In the genomic region with DNA sequence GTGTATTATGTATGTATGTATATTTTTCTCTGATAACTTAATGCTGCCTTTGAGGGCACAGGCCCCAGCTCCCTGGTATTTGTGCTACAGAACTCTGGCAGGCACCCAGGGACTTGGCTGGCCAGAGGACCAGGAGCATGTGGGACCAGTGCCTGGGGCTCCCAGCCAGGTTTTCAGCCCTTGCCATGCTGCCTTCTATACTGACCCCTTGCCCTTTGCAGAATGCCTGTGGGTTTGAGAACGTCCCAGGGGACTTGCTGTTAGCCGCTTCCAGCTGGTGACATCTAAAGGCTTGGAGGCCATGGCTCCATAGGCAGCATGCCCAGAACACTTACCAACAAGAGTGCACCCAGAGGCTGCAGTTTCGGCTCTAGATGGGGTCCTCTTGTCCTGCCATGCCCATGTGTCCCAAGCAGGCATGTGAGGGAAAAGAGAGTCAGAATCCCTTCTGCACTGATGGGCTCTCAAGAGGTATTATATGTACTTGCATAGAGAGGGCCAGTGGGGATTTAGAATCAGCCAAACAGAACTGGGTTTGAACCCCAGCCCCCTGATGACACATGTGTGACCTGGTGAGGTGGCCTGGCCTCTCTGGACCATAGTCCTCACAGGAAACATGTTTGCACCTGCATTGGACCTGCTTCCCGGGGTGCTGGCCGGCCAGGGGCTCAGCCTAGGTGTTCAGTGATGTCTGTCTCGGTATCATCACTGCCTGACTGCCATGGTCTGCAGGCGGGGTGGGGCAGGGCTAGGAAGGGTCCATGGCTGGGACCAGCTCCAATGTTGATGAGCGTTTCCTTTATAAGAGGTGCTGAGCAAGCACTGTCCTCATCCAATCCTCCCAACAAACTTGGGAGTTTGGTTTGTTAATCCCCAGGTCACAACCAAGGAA, we compare ENCODE assay signal across 15 cellular contexts.
DNase-seq lines count a peak whose midpoint lies in the region; ATAC-seq and TF ChIP-seq lines count a peak whose summit lies in the region.
"Had no signal": no experiment of that assay in that cellular context is flagged by ENCODE, and none has a peak within 500 bp of the region (broad histone marks: within the 10 kb centered on the region; RNA-seq: fewer than 3 reads in every experiment).

No MANE protein-coding gene starts in this region.

- peaks cover 15% of the 10 kb centered on the region for H3K4me1 ChIP-seq in suprapubic skin

- H3K27ac Mint-ChIP-seq in glutamatergic neuron (ENCODE audit: unreplicated experiment), result no peak overlapping the region
- no peak overlapping the region for H3K27ac Mint-ChIP-seq in activated CD4-positive, alpha-beta T cell treated with anti-CD3 and anti-CD28 coated beads for 36 hours
- H3K27ac Mint-ChIP-seq: endodermal cell, memory B cell had no signal

- no peaks in the 10 kb centered on the region for H3K27me3 ChIP-seq in suprapubic skin
- H3K27me3 ChIP-seq: vagina had no signal

- peak; percentile 73 for DNase-seq in GM04503 (ENCODE audit: low read depth)
- peak; percentile 57 for DNase-seq in glutamatergic neuron
- peak; percentile 57 for DNase-seq in renal cortical epithelial cell (ENCODE audit: low read depth)
- no peak for DNase-seq in NCI-H2171 treated with DMSO at 0.1 percent for 48 hours (lab: John Stamatoyannopoulos, UW)
- no peak for DNase-seq in activated CD4-positive, alpha-beta T cell treated with anti-CD3 and anti-CD28 coated beads for 36 hours
- DNase-seq in suprapubic skin (ENCODE audit: low spot score in 2 of 2), result no peak
- DNase-seq: activated T-cell treated with anti-CD3 and anti-CD28 coated beads, Interleukin-2, amount 50 U/mL, for 4 hours; DND-41; endodermal cell; NCI-H510A; stimulated activated CD4-positive, alpha-beta T cell treated with anti-CD3 and anti-CD28 coated beads, Interleukin-1b, Interleukin-23, amount 100 ng/mL, for 48 hours had no signal

- CTCF ChIA-PET in activated CD4-positive, alpha-beta T cell treated with anti-CD3 and anti-CD28 coated beads for 36 hours (lab: Charles Lee), result interaction anchor here (0.5 to 2.1 kb wide), 4 partner anchors 79 to 565 kb away, joined by 3 to 17 read pairs (median 4); no protein-coding TSS in a partner anchor

- TF ChIP-seq CTCF in VCaP (conservative IDR thresholded peaks at IDR 0.05) (no peak), glutamatergic neuron (IDR thresholded peaks at IDR 0.05; ENCODE audit: partially characterized antibody, unreplicated experiment) (no peak), suprapubic skin (IDR thresholded peaks at IDR 0.05) (no peak)

- ATAC-seq in activated CD4-positive, alpha-beta T cell treated with anti-CD3 and anti-CD28 coated beads for 36 hours, result no peak
- ATAC-seq in HG02852 (IDR thresholded peaks at IDR 0.05; ENCODE audit: unreplicated experiment), result no peak
- ATAC-seq: activated T-cell treated with anti-CD3 and anti-CD28 coated beads, Interleukin-2, amount 50 U/mL, for 4 hours had no signal

- H3K4me3 Mint-ChIP-seq in glutamatergic neuron (ENCODE audit: unreplicated experiment), result no peak overlapping the region
- H3K4me3 Mint-ChIP-seq in activated CD4-positive, alpha-beta T cell treated with anti-CD3 and anti-CD28 coated beads for 36 hours, result no peak overlapping the region
- H3K4me3 Mint-ChIP-seq: activated T-cell treated with anti-CD3 and anti-CD28 coated beads, Interleukin-2, amount 50 U/mL, for 4 hours; endodermal cell; memory B cell had no signal

- H3K4me1 Mint-ChIP-seq in glutamatergic neuron (ENCODE audit: low read depth, unreplicated experiment), result peaks cover 13% of the 10 kb centered on the region
- H3K4me1 Mint-ChIP-seq in activated CD4-positive, alpha-beta T cell treated with anti-CD3 and anti-CD28 coated beads for 36 hours, result no peaks in the 10 kb centered on the region
- H3K4me1 Mint-ChIP-seq: endodermal cell, memory B cell had no signal

- H3K27me3 Mint-ChIP-seq in glutamatergic neuron (ENCODE audit: unreplicated experiment), result peaks cover 2% of the 10 kb centered on the region
- no peaks in the 10 kb centered on the region for H3K27me3 Mint-ChIP-seq in activated CD4-positive, alpha-beta T cell treated with anti-CD3 and anti-CD28 coated beads for 36 hours

- no peak for TF ChIP-seq EP300 in suprapubic skin (IDR thresholded peaks at IDR 0.05)

- H3K27ac ChIP-seq in VCaP, result peak overlapping the region; percentile 62
- no peak overlapping the region for H3K27ac ChIP-seq in suprapubic skin
- H3K27ac ChIP-seq: vagina had no signal

- H3K4me3 ChIP-seq in suprapubic skin, result no peak overlapping the region
- H3K4me3 ChIP-seq: vagina had no signal

- peaks cover 1% of the 10 kb centered on the region for H3K9me3 Mint-ChIP-seq in glutamatergic neuron (ENCODE audit: unreplicated experiment)
- no peaks in the 10 kb centered on the region for H3K9me3 Mint-ChIP-seq in activated CD4-positive, alpha-beta T cell treated with anti-CD3 and anti-CD28 coated beads for 36 hours (ENCODE audit: low read depth)
- H3K9me3 Mint-ChIP-seq: activated T-cell treated with anti-CD3 and anti-CD28 coated beads, Interleukin-2, amount 50 U/mL, for 4 hours; endodermal cell; memory B cell had no signal

- 63% methylated on average over 5 of the region's 8 CpGs for WGBS in suprapubic skin

- no peaks in the 10 kb centered on the region for H3K9me3 ChIP-seq in suprapubic skin
- H3K9me3 ChIP-seq: vagina had no signal

- no peak for TF ChIP-seq POLR2A in suprapubic skin (IDR thresholded peaks at IDR 0.05)

- no peaks in the 10 kb centered on the region for H3K36me3 Mint-ChIP-seq in glutamatergic neuron (ENCODE audit: unreplicated experiment)
- no peaks in the 10 kb centered on the region for H3K36me3 Mint-ChIP-seq in activated CD4-positive, alpha-beta T cell treated with anti-CD3 and anti-CD28 coated beads for 36 hours (ENCODE audit: low read depth)
- H3K36me3 Mint-ChIP-seq: memory B cell had no signal

- intact Hi-C loops in activated CD4-positive, alpha-beta T cell treated with anti-CD3 and anti-CD28 coated beads for 36 hours (cut with DNase I, micrococcal nuclease), result no loop called here

- POLR2A ChIA-PET in activated CD4-positive, alpha-beta T cell treated with anti-CD3 and anti-CD28 coated beads for 36 hours (lab: Charles Lee), result no interaction called here

- H3K36me3 ChIP-seq in suprapubic skin, result no peaks in the 10 kb centered on the region
- H3K36me3 ChIP-seq: vagina had no signal

Comparison
In these comparisons a context has a peak if more than half of its experiments do, and no peak if none do; other contexts are left out.
1. DNase-seq: peak in GM04503 (single experiment), glutamatergic neuron (single experiment) and renal cortical epithelial cell (single experiment); none in NCI-H2171 treated with DMSO at 0.1 percent for 48 hours (single experiment), activated CD4-positive, alpha-beta T cell treated with anti-CD3 and anti-CD28 coated beads for 36 hours (single experiment) and suprapubic skin (0 of 2).